Comparison of ENCODE assay signal across 12 cellular contexts in the genomic region with DNA sequence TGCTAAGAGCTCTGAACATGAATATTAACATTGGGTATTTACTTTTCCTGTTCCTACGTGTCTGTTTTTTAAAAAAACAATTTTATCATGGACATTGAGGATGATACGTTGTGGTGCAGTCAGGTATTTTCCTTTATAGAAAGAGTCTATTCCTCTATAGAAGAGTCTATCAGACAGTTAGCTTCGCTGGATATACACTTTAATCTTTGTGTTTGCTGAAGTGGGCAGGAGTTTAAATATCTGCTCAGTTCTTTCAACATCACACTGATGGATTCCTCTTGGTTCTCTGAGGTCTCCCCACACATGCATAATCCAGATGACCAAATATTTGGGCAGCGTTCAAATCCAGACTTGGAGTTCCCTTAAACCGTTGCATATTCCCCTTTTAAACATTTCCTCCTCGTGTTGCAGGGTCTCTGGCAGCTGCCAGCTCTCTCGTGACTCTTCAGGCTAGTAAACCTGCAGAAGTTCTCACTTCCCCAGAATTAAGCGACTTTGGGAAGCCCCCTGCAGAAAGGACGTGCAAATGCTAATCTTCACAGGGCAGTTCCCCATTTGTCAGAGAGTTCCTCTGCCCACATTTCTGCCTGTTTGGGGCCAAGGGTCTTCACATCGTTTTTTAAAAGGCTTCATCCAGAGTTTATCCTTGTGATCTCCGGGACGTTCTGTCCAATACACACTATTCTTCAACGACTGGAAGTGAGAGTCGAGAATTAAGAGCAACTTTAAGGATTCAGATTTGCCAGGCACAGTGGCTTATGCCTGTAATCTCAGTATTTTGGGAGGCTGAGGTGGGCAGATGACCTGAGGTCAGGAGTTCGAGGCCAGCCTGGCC. TPM values are rescaled to one million over a fixed set of nuclear protein-coding genes. Genes with fewer than 3 reads are reported as not detected.
DNase-seq lines count a peak whose midpoint lies in the region; ATAC-seq and TF ChIP-seq lines count a peak whose summit lies in the region.
"Had no signal": no experiment of that assay in that cellular context is flagged by ENCODE, and none has a peak within 500 bp of the region (broad histone marks: within the 10 kb centered on the region; RNA-seq: fewer than 3 reads in every experiment).

No MANE protein-coding gene starts in this region.

- H3K36me3 ChIP-seq in left lung: no peaks in the 10 kb centered on the region

- no peaks in the 10 kb centered on the region for H3K4me1 Mint-ChIP-seq in glutamatergic neuron (ENCODE audit: low read depth, unreplicated experiment)

- intact Hi-C loops in left lung (cut with DNase I): no loop called here

- peaks cover 0 to 5% of the 10 kb centered on the region in 2 donors for H3K27me3 ChIP-seq in left lung

- ATAC-seq in GM18502 (IDR thresholded peaks at IDR 0.05; ENCODE audit: poor library complexity, unreplicated experiment): peak; percentile 85
- peak; percentile 79 for ATAC-seq in GM21515 (IDR thresholded peaks at IDR 0.05; ENCODE audit: unreplicated experiment)
- peak; percentile 77 for ATAC-seq in HG03354 (IDR thresholded peaks at IDR 0.05; ENCODE audit: poor library complexity, severe bottlenecking, unreplicated experiment)
- ATAC-seq in left lung: peak; percentile 78

- no peak overlapping the region for H3K4me3 ChIP-seq in left lung

- no peaks in the 10 kb centered on the region for H3K36me3 Mint-ChIP-seq in glutamatergic neuron (ENCODE audit: unreplicated experiment)

- TF ChIP-seq CTCF in left lung (IDR thresholded peaks at IDR 0.05) (no peak), glutamatergic neuron (IDR thresholded peaks at IDR 0.05; ENCODE audit: partially characterized antibody, unreplicated experiment) (no peak)

- no peaks in the 10 kb centered on the region for H3K4me1 ChIP-seq in left lung

- peak overlapping the region in 1 of 2 donors; percentile 53 for H3K27ac ChIP-seq in left lung

- H3K9me3 Mint-ChIP-seq in glutamatergic neuron (ENCODE audit: unreplicated experiment): no peaks in the 10 kb centered on the region

- no peak overlapping the region for H3K27ac Mint-ChIP-seq in glutamatergic neuron (ENCODE audit: unreplicated experiment)

- DNase-seq in left lung: peak in 1 of 2 donors; percentile 50
- no peak for DNase-seq in GOT3 (lab: John Stamatoyannopoulos, UW)
- no peak for DNase-seq in stimulated activated CD4-positive, alpha-beta T cell treated with anti-CD3 and anti-CD28 coated beads, Interleukin-4, amount 100 ng/mL, for 24 hours
- DNase-seq in glutamatergic neuron: no peak
- DNase-seq in dermis blood vessel endothelial cell: no peak
- DNase-seq: activated naive CD4-positive, alpha-beta T cell treated with Interleukin-2 at 50 U/mL for 16 hours; Karpas-422; mammary epithelial cell; SK-N-SH had no signal

- no peaks in the 10 kb centered on the region for H3K9me3 ChIP-seq in left lung
- H3K9me3 ChIP-seq: SK-N-SH had no signal

- H3K27me3 Mint-ChIP-seq in glutamatergic neuron (ENCODE audit: unreplicated experiment): no peaks in the 10 kb centered on the region

- no peak overlapping the region for H3K4me3 Mint-ChIP-seq in glutamatergic neuron (ENCODE audit: unreplicated experiment)

RNA-seq across cellular contexts. Expression of a gene that starts 20.5 kb away (rescaled TPM):
- total RNA-seq in left lung: 10 to 100 TPM; 28.8 to 31.5 TPM
- 37.1 TPM for total RNA-seq in glutamatergic neuron (ENCODE audit: unreplicated experiment)
- total RNA-seq in dermis blood vessel endothelial cell: 24.6 and 25.2 TPM in 2 replicates

RNA-seq across cellular contexts. Expression of a gene that starts 20.5 kb away (rescaled TPM):
- total RNA-seq in left lung (10 to 100 TPM; 32.2 to 37.5 TPM), glutamatergic neuron (ENCODE audit: unreplicated experiment) (45.4 TPM), dermis blood vessel endothelial cell (57.5 and 75.7 TPM in 2 replicates)
